20 cellular contexts compared by ENCODE assay signal in the genomic region with DNA sequence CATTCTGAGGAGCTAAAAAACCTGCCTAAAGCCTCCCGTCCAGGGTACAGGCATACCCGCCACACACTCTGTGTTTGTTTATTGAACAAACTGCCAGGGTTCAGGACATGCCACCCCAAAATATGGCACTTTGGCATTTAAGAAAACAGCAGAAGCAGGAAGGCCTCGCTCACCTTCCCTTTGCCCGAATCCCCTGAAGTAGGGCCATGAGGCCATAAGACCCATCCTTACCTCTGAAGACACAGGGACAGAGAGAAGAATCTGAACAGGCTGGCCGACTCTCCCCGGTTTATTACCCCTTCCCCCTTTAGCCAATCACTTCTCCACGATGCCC. TPM values are rescaled to one million over a fixed set of nuclear protein-coding genes. Genes with fewer than 3 reads are reported as not detected.
"Had no signal": no experiment of that assay in that cellular context is flagged by ENCODE, and none has a peak within 500 bp of the region (broad histone marks: within the 10 kb centered on the region; RNA-seq: fewer than 3 reads in every experiment).

No MANE protein-coding gene starts in this region.

- H3K27me3 ChIP-seq: right atrium auricular region, transverse colon had no signal

- DNase-seq: activated CD4-positive, alpha-beta T cell treated with anti-CD3 and anti-CD28 coated beads for 36 hours; activated CD8-positive, alpha-beta T cell treated with anti-CD3 and anti-CD28 coated beads for 36 hours; activated gamma-delta T cell; anterior cingulate cortex; dermis blood vessel endothelial cell; effector memory CD8-positive, alpha-beta T cell; foreskin melanocyte; kidney glomerular epithelial cell; left ventricle myocardium superior; mesendoderm; nephron progenitor cell; occipital lobe; small intestine; stimulated activated CD4-positive, alpha-beta T cell treated with anti-CD3 and anti-CD28 coated beads, Interleukin-4, amount 100 ng/mL, for 4 hours; stimulated activated naive CD8-positive, alpha-beta T cell treated with anti-CD3 and anti-CD28 coated beads, Interleukin-15, Interleukin-2, amounts not matched to agents 100 U/mL and 50 U/mL, for 24 hours; transverse colon had no signal

- H3K9me3 Mint-ChIP-seq: activated CD8-positive, alpha-beta T cell treated with anti-CD3 and anti-CD28 coated beads for 36 hours; effector memory CD8-positive, alpha-beta T cell; nephron progenitor cell had no signal

- H3K27ac ChIP-seq: right atrium auricular region, SK-N-MC, transverse colon had no signal

- H3K27ac Mint-ChIP-seq: activated CD4-positive, alpha-beta T cell treated with anti-CD3 and anti-CD28 coated beads for 36 hours; activated CD8-positive, alpha-beta T cell treated with anti-CD3 and anti-CD28 coated beads for 36 hours; nephron progenitor cell; progenitor cell of endocrine pancreas had no signal

- H3K4me3 Mint-ChIP-seq: activated CD8-positive, alpha-beta T cell treated with anti-CD3 and anti-CD28 coated beads for 36 hours; nephron progenitor cell had no signal

- H3K4me3 ChIP-seq: right atrium auricular region, SK-N-MC had no signal

- ATAC-seq: activated CD4-positive, alpha-beta T cell treated with anti-CD3 and anti-CD28 coated beads for 36 hours; activated CD8-positive, alpha-beta T cell treated with anti-CD3 and anti-CD28 coated beads for 36 hours; effector memory CD8-positive, alpha-beta T cell; left ventricle myocardium superior; stimulated activated naive CD8-positive, alpha-beta T cell treated with anti-CD3 and anti-CD28 coated beads, Interleukin-15, Interleukin-2, amounts not matched to agents 100 U/mL and 50 U/mL, for 24 hours had no signal

- H3K9me3 ChIP-seq: right atrium auricular region, transverse colon had no signal

- H3K36me3 ChIP-seq: right atrium auricular region, transverse colon had no signal

RNA-seq across cellular contexts. Expression of gene NEURL3, which starts 1.7 kb away (rescaled TPM):
- total RNA-seq: chondrocyte, left ventricle myocardium superior, right atrium auricular region had no signal
